23 cellular contexts compared by ENCODE assay signal in genomic region chr16:11050536-11050935, GRCh38.
DNase-seq lines count a peak whose midpoint lies in the region; ATAC-seq and TF ChIP-seq lines count a peak whose summit lies in the region.
"Had no signal": no experiment of that assay in that cellular context is flagged by ENCODE, and none has a peak within 500 bp of the region (broad histone marks: within the 10 kb centered on the region; RNA-seq: fewer than 3 reads in every experiment).

No MANE protein-coding gene starts in this region.

- no peak overlapping the region for H3K9ac ChIP-seq in HCT116 (ENCODE audit: low read length)

- H3K9me3 ChIP-seq in HCT116 (ENCODE audit: control insufficient read depth in 1 of 2, insufficient read depth in 1 of 2, low read depth in 1 of 2, low read length in 2 of 2), result no peaks in the 10 kb centered on the region
- H3K9me3 ChIP-seq: BE2C, Caco-2, left ventricle myocardium inferior, SJCRH30, transverse colon had no signal

- no peak overlapping the region for H3K4me2 ChIP-seq in HCT116 (ENCODE audit: low read length)

- no peak overlapping the region for H3K27ac ChIP-seq in HCT116 (ENCODE audit: low read depth, low read length)
- H3K27ac ChIP-seq: left ventricle myocardium inferior, SJCRH30, transverse colon had no signal

- no peaks in the 10 kb centered on the region for H3K9me3 Mint-ChIP-seq in activated T-helper 17 cell treated with anti-CD3 and anti-CD28 coated beads, Interleukin-2, amount 50 U/mL, for 72 hours
- no peaks in the 10 kb centered on the region for H3K9me3 Mint-ChIP-seq in nephron
- H3K9me3 Mint-ChIP-seq: mesothelial cell of epicardium, naive B cell had no signal

- no peaks in the 10 kb centered on the region for H3K27me3 Mint-ChIP-seq in activated T-helper 17 cell treated with anti-CD3 and anti-CD28 coated beads, Interleukin-2, amount 50 U/mL, for 72 hours
- H3K27me3 Mint-ChIP-seq in nephron (ENCODE audit: low read depth), result no peaks in the 10 kb centered on the region
- H3K27me3 Mint-ChIP-seq: naive B cell had no signal

- DNase-seq in activated CD8-positive, alpha-beta memory T cell treated with anti-CD3 and anti-CD28 coated beads, Interleukin-2, amount 50 U/mL, for 48 hours, result peak; percentile 58
- no peak for DNase-seq in activated CD8-positive, alpha-beta memory T cell treated with anti-CD3 and anti-CD28 coated beads, Interleukin-2, amount 50 U/mL, for 4 hours
- DNase-seq in HCT116 (ENCODE audit: low read depth, low spot score) (no peak), LoVo (ENCODE audit: low spot score) (no peak)
- DNase-seq in stimulated activated CD4-positive, alpha-beta T cell treated with anti-CD3 and anti-CD28 coated beads, Interleukin-4, amount 100 ng/mL, for 1 hour, result no peak
- no peak for DNase-seq in activated T-cell treated with anti-CD3 and anti-CD28 coated beads, Interleukin-2, amount 50 U/mL, for 1 hour
- DNase-seq: amygdala; BE2C; Caco-2; DMS79 treated with DMSO at 0.1 percent for 48 hours; effector CD4-positive, alpha-beta T cell; HCEC 1CT; islet precursor cell; KG1; left ventricle myocardium inferior; naive B cell; NCI-H748 treated with DMSO at 0.1 percent for 48 hours; SJCRH30; transverse colon had no signal

- H3K27me3 ChIP-seq in HCT116 (ENCODE audit: insufficient read depth, low read length), result no peaks in the 10 kb centered on the region
- H3K27me3 ChIP-seq: BE2C, SJCRH30, transverse colon had no signal

- H4K20me1 ChIP-seq in HCT116 (ENCODE audit: insufficient read depth), result no peaks in the 10 kb centered on the region

- CTCF ChIA-PET in HCT116 (lab: Charles Lee), result no interaction called here

- RAD21 ChIA-PET in HCT116 (lab: Charles Lee; ENCODE audit: low non-redundant PET in 1 of 2, low total read pairs in 2 of 2, uncharacterized antibody in 2 of 2, unreplicated experiment in 2 of 2), result no interaction called here

- H3K36me3 ChIP-seq in HCT116 (ENCODE audit: control insufficient read depth in 1 of 2, insufficient read depth in 2 of 2, low read length in 2 of 2), result no peaks in the 10 kb centered on the region; a peak in 2 of 4 replicates
- H3K36me3 ChIP-seq: SJCRH30, transverse colon had no signal

- H3K36me3 Mint-ChIP-seq in activated T-helper 17 cell treated with anti-CD3 and anti-CD28 coated beads, Interleukin-2, amount 50 U/mL, for 72 hours (ENCODE audit: low read depth), result peaks cover 54% of the 10 kb centered on the region
- H3K36me3 Mint-ChIP-seq in nephron (ENCODE audit: low read depth), result peaks cover 40% of the 10 kb centered on the region

- intact Hi-C loops in HCT116 (cut with micrococcal nuclease), result no loop called here

- no peaks in the 10 kb centered on the region for H3K79me2 ChIP-seq in HCT116 (ENCODE audit: insufficient read depth, low read length)

- no TSS peak for BruUV-seq in HCT116 (replicated peaks; lab: Mats Ljungman, UMichigan)

- ATAC-seq in HCT116, result no peak
- no peak for ATAC-seq in activated T-helper 17 cell treated with anti-CD3 and anti-CD28 coated beads, Interleukin-2, amount 50 U/mL, for 72 hours (replicated peaks)
- ATAC-seq: activated CD4-positive, CD25-positive, alpha-beta regulatory T cell treated with anti-CD3 and anti-CD28 coated beads, Interleukin-2, amount 50 U/mL, for 24 hours had no signal

- H3K4me1 ChIP-seq in HCT116 (ENCODE audit: control insufficient read depth in 1 of 2, insufficient read depth in 2 of 2, low read length in 2 of 2), result peaks cover 3 to 12% of the 10 kb centered on the region in 2 experiments; a peak in 3 of 4 replicates

- H2AFZ ChIP-seq in HCT116 (ENCODE audit: low read depth, low read length, poor library complexity, severe bottlenecking), result no peak overlapping the region

- no peak overlapping the region for H3K4me3 ChIP-seq in HCT116 (replicated peaks in 1 of 2; ENCODE audit: low read depth in 1 of 2, low read length in 2 of 2)
- H3K4me3 ChIP-seq: left ventricle myocardium inferior, SJCRH30, transverse colon had no signal

- TF ChIP-seq CTCF in HCT116 (IDR thresholded peaks at IDR 0.05 in 2 of 3, conservative IDR thresholded peaks at IDR 0.05 in 1 of 3; ENCODE audit: borderline replicate concordance in 1 of 3, insufficient read depth in 1 of 3, low read depth in 2 of 3, low read length in 2 of 3) (no peak), nephron (IDR thresholded peaks at IDR 0.05; ENCODE audit: unreplicated experiment in 3 of 3) (no peak)

- H3K4me3 Mint-ChIP-seq in activated T-helper 17 cell treated with anti-CD3 and anti-CD28 coated beads, Interleukin-2, amount 50 U/mL, for 72 hours, result peak overlapping the region; percentile 49
- no peak overlapping the region for H3K4me3 Mint-ChIP-seq in nephron
- H3K4me3 Mint-ChIP-seq: mesothelial cell of epicardium, naive B cell had no signal

- 0 out of 2 replicates have a peak, but pooled peaks have one; percentile 5 for TF ChIP-seq RAD21 in HCT116 (IDR thresholded peaks at IDR 0.05; ENCODE audit: low read depth)

- H3K27ac Mint-ChIP-seq in activated T-helper 17 cell treated with anti-CD3 and anti-CD28 coated beads, Interleukin-2, amount 50 U/mL, for 72 hours, result no peak overlapping the region
- peak overlapping the region in 2 of 3 experiments; percentile 55 to 64 for H3K27ac Mint-ChIP-seq in nephron
- H3K27ac Mint-ChIP-seq: mesothelial cell of epicardium had no signal

- TF ChIP-seq POLR2A in HCT116 (IDR thresholded peaks at IDR 0.05; ENCODE audit: borderline replicate concordance, extremely low read depth, insufficient read depth, insufficient read length), result no peak

- POLR2A ChIA-PET in HCT116 (lab: Charles Lee), result no interaction called here

- no peaks in the 10 kb centered on the region for H3K9me2 ChIP-seq in HCT116 (ENCODE audit: insufficient read depth)

- peaks cover 36% of the 10 kb centered on the region for H3K4me1 Mint-ChIP-seq in activated T-helper 17 cell treated with anti-CD3 and anti-CD28 coated beads, Interleukin-2, amount 50 U/mL, for 72 hours
- peaks cover 67% of the 10 kb centered on the region for H3K4me1 Mint-ChIP-seq in nephron

TF ChIP-seq in HCT116, 20 proteins besides CTCF, POLR2A, EP300 and RAD21 (continues in another document):
- TF ChIP-seq CEBPB (IDR thresholded peaks at IDR 0.05; ENCODE audit: low read depth) (no peak), ZFX (IDR thresholded peaks at IDR 0.05) (no peak), SRF (IDR thresholded peaks at IDR 0.05; ENCODE audit: low read depth) (no peak), POLR2AphosphoS5 (IDR thresholded peaks at IDR 0.05; ENCODE audit: low read depth, low read length) (no peak), CBX3 (IDR thresholded peaks at IDR 0.05; ENCODE audit: low read depth) (no peak), ELF1 (IDR thresholded peaks at IDR 0.05; ENCODE audit: borderline replicate concordance, low read depth) (no peak), MAX (IDR thresholded peaks at IDR 0.05) (no peak), EZH2 (IDR thresholded peaks at IDR 0.05) (no peak), SP1 (IDR thresholded peaks at IDR 0.05; ENCODE audit: low read depth) (no peak), ATF3 (IDR thresholded peaks at IDR 0.05) (no peak), TCF7L2 (IDR thresholded peaks at IDR 0.05; ENCODE audit: borderline replicate concordance, extremely low read depth, insufficient read depth, insufficient read length) (no peak), EGR1 (IDR thresholded peaks at IDR 0.05; ENCODE audit: low read depth) (no peak), ZNF274 (IDR thresholded peaks at IDR 0.05; ENCODE audit: low read depth, low read length) (no peak), YY1 (IDR thresholded peaks at IDR 0.05; ENCODE audit: extremely low read depth, insufficient replicate concordance, low read depth, low read length) (no peak), FOSL1 (IDR thresholded peaks at IDR 0.05; ENCODE audit: low read depth) (no peak), JUND (IDR thresholded peaks at IDR 0.05) (no peak), EZH2phosphoT487 (IDR thresholded peaks at IDR 0.05; ENCODE audit: borderline replicate concordance) (no peak), REST (IDR thresholded peaks at IDR 0.05; ENCODE audit: low read depth) (no peak), SIN3A (IDR thresholded peaks at IDR 0.05; ENCODE audit: low read depth) (no peak)
